Comparison of ENCODE assay signal across 8 cellular contexts in the genomic region with DNA sequence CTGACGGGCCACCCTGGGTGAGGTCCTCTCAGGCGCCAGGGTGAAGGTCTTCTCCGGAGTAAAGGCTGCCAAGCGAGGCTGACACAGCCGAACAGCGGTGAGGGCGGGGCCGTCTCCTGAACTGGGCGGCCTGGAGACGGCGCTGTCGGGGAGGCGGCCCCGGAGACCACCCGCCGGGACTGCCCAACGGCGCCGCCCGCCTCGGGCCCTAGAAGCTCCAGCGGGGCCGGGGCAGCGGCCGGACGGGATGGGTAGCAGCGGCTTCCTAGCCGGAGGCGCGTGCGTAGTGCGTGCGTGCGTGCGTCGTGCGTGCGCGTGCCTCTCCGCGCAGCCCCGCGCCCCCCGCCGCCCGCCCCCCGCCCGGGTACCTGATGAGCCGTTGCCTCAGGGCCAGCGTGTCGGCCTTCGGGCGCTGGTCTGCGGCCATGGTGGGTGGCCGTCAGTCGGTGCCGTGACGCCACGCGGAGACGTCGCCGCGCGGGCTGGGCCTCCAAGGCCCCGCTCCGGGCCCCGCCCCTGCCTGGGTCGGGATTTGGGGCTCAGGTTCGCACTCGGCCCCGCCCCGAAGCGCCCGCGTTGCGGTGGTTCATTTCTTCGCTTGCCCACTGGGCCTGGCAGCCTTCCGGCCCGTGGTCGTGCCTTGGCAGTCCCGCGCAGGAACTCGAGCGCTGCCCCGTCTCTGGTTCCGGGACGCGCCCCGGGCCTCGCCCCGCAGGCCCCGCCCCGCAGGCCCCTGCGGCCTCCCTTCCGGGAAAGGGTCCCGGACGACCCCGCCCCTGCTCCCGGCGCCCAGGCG. TPM values are rescaled to one million over a fixed set of nuclear protein-coding genes. Genes with fewer than 3 reads are reported as not detected.
DNase-seq lines count a peak whose midpoint lies in the region; ATAC-seq and TF ChIP-seq lines count a peak whose summit lies in the region.

Gene PHYKPL, minus strand, starts transcription at position 679 of the 796 bp plus-strand sequence. Its CDS starts 252 bp downstream, at position 427.

- no peaks in the 10 kb centered on the region for H3K27me3 Mint-ChIP-seq in activated CD8-positive, alpha-beta T cell treated with anti-CD3 and anti-CD28 coated beads for 36 hours

- H3K4me3 Mint-ChIP-seq in activated CD8-positive, alpha-beta T cell treated with anti-CD3 and anti-CD28 coated beads for 36 hours, result peak within 1 kb of the TSS; percentile 91

- POLR2A ChIA-PET in AG04450 (lab: Yijun Ruan, JAX), result interaction anchor here (0.7 to 2.3 kb wide), 4 partner anchors 12 to 28 kb away, joined by 3 to 12 read pairs (median 6); partner anchors contain the start of gene HNRNPAB
- POLR2A ChIA-PET in activated CD8-positive, alpha-beta T cell treated with anti-CD3 and anti-CD28 coated beads for 36 hours (lab: Charles Lee), result interaction anchor here (0.7 to 21.3 kb wide), 3 partner anchors 9 to 20 kb away, joined by 3 to 431 read pairs (median 20); partner anchors contain the start of gene HNRNPAB

- ATAC-seq in GM18517 (IDR thresholded peaks at IDR 0.05; ENCODE audit: unreplicated experiment), result peak; percentile 62
- peak; percentile 63 for ATAC-seq in HG02973 (IDR thresholded peaks at IDR 0.05; ENCODE audit: unreplicated experiment)
- peak; percentile 64 for ATAC-seq in activated CD8-positive, alpha-beta T cell treated with anti-CD3 and anti-CD28 coated beads for 36 hours

- peak within 1 kb of the TSS; percentile 57 for H3K27ac ChIP-seq in AG04450 (ENCODE audit: low read depth, low read length)

- H3K27me3 ChIP-seq in AG04450 (ENCODE audit: control insufficient read depth, insufficient read depth, low read length), result no peaks in the 10 kb centered on the region

- intact Hi-C loops in activated CD8-positive, alpha-beta T cell treated with anti-CD3 and anti-CD28 coated beads for 36 hours (cut with micrococcal nuclease), result no loop called here

- DNase-seq in AG04450 (ENCODE audit: low read depth, low spot score), result no peak
- peak; percentile 47 for DNase-seq in NCI-H510A (lab: John Stamatoyannopoulos, UW)
- DNase-seq in activated CD8-positive, alpha-beta T cell treated with anti-CD3 and anti-CD28 coated beads for 36 hours, result peak; percentile 74
- peak; percentile 51 for DNase-seq in effector CD8-positive, alpha-beta T cell (lab: John Stamatoyannopoulos, UW)
- peak; percentile 55 for DNase-seq in medulla oblongata (ENCODE audit: extremely low spot score)
- peak; percentile 44 to 67 (median 51) for DNase-seq in stimulated activated CD4-positive, alpha-beta T cell treated with anti-CD3 and anti-CD28 coated beads, TNF-alpha, amount 100 ng/mL, for 4 hours (ENCODE audit: low read depth in 3 of 3)

- TF ChIP-seq CTCF in AG04450 (IDR thresholded peaks at IDR 0.05; ENCODE audit: low read depth, low read length), result no peak
- TF ChIP-seq CTCF in activated CD8-positive, alpha-beta T cell treated with anti-CD3 and anti-CD28 coated beads for 36 hours (IDR thresholded peaks at IDR 0.05), result no peak

- peak within 1 kb of the TSS; percentile 86 for H3K4me3 ChIP-seq in AG04450 (ENCODE audit: low read depth, low read length)

- H3K27ac Mint-ChIP-seq in activated CD8-positive, alpha-beta T cell treated with anti-CD3 and anti-CD28 coated beads for 36 hours, result peak within 1 kb of the TSS; percentile 87

- CTCF ChIA-PET in AG04450 (lab: Charles Lee), result no interaction called here
- CTCF ChIA-PET in activated CD8-positive, alpha-beta T cell treated with anti-CD3 and anti-CD28 coated beads for 36 hours (lab: Charles Lee), result interaction anchor here (1.0 to 1.5 kb wide), 2 partner anchors 15 to 358 kb away, joined by 3 read pairs; partner anchors contain the start of gene COL23A1

- peaks cover 58% of the 10 kb centered on the region for H3K4me1 Mint-ChIP-seq in activated CD8-positive, alpha-beta T cell treated with anti-CD3 and anti-CD28 coated beads for 36 hours (ENCODE audit: low read depth)

- peaks cover 44% of the 10 kb centered on the region for H3K36me3 Mint-ChIP-seq in activated CD8-positive, alpha-beta T cell treated with anti-CD3 and anti-CD28 coated beads for 36 hours (ENCODE audit: low read depth)

- H3K9me3 ChIP-seq in AG04450 (ENCODE audit: control insufficient read depth, insufficient read depth, low read length), result peaks cover 5% of the 10 kb centered on the region

- no peaks in the 10 kb centered on the region for H3K9me3 Mint-ChIP-seq in activated CD8-positive, alpha-beta T cell treated with anti-CD3 and anti-CD28 coated beads for 36 hours

RNA-seq across cellular contexts. Expression of gene PHYKPL, which starts in this region (rescaled TPM):
- 33.4 and 36.0 TPM in 2 replicates for polyA plus RNA-seq in AG04450 (2011; rRNA removed)
- polyA minus RNA-seq in AG04450 (2011; rRNA and poly(A)+ RNA removed), result 58.1 and 68.2 TPM in 2 replicates
- total RNA-seq in activated CD8-positive, alpha-beta T cell treated with anti-CD3 and anti-CD28 coated beads for 36 hours, result 10 to 100 TPM; 60.4 to 62.1 TPM
